ENCODE assay signal across 1 cellular context in the genomic region with DNA sequence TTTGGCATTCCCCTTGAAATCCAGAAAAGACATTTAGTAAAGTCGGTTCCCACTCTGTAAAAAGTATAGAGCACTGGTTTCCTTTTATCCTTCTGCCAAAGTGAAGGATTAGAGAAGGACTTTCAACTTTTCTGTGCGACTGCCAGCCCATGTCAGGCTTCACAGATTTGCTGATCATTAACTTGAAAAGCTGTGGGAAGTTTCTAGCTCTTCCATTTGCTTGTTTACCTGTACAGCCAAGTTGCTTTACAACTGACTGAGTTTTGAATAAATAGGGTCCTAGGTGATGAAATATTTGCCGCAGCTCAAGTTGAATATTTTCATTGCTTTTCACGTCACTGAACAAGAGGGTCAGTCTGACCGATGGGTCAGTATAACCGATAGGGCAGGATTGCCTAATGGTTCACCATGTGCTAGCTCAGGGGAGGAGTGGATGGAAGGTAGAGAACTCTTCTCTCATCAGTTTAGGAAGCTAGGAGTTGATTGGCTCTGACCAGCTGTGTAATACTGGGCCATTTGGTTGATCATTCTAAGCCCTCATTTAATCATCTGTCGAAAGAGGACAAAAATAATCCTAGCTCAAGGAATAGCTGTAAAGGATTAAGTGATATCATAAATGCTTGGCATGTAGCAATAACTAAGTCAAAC.
TF ChIP-seq lines count a peak whose summit lies in the region.

No MANE protein-coding gene starts in this region.

TF ChIP-seq in HepG2, 621 proteins besides CTCF, POLR2A, EP300 and RAD21 (continued from another document and continues in another):
- no peak for TF ChIP-seq THAP9 (CRISPR knock-in tag; IDR thresholded peaks at IDR 0.05; ENCODE audit: borderline replicate concordance)
- TF ChIP-seq KAT2B (IDR thresholded peaks at IDR 0.05; ENCODE audit: borderline replicate concordance, low read depth, low read length) = no peak
- no peak for TF ChIP-seq GZF1 (CRISPR knock-in tag; IDR thresholded peaks at IDR 0.05)
- TF ChIP-seq KIAA2018 (CRISPR knock-in tag; IDR thresholded peaks at IDR 0.05; ENCODE audit: borderline replicate concordance) = no peak
- TF ChIP-seq, protein P1, sequence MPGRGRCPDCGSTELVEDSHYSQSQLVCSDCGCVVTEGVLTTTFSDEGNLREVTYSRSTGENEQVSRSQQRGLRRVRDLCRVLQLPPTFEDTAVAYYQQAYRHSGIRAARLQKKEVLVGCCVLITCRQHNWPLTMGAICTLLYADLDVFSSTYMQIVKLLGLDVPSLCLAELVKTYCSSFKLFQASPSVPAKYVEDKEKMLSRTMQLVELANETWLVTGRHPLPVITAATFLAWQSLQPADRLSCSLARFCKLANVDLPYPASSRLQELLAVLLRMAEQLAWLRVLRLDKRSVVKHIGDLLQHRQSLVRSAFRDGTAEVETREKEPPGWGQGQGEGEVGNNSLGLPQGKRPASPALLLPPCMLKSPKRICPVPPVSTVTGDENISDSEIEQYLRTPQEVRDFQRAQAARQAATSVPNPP (CRISPR knock-in tag; IDR thresholded peaks at IDR 0.05) = no peak
- TF ChIP-seq ZNF83 (CRISPR knock-in tag; IDR thresholded peaks at IDR 0.05; ENCODE audit: borderline replicate concordance) = no peak
- TF ChIP-seq ZNF777 (CRISPR knock-in tag; IDR thresholded peaks at IDR 0.05) = no peak
- TF ChIP-seq, protein P2, sequence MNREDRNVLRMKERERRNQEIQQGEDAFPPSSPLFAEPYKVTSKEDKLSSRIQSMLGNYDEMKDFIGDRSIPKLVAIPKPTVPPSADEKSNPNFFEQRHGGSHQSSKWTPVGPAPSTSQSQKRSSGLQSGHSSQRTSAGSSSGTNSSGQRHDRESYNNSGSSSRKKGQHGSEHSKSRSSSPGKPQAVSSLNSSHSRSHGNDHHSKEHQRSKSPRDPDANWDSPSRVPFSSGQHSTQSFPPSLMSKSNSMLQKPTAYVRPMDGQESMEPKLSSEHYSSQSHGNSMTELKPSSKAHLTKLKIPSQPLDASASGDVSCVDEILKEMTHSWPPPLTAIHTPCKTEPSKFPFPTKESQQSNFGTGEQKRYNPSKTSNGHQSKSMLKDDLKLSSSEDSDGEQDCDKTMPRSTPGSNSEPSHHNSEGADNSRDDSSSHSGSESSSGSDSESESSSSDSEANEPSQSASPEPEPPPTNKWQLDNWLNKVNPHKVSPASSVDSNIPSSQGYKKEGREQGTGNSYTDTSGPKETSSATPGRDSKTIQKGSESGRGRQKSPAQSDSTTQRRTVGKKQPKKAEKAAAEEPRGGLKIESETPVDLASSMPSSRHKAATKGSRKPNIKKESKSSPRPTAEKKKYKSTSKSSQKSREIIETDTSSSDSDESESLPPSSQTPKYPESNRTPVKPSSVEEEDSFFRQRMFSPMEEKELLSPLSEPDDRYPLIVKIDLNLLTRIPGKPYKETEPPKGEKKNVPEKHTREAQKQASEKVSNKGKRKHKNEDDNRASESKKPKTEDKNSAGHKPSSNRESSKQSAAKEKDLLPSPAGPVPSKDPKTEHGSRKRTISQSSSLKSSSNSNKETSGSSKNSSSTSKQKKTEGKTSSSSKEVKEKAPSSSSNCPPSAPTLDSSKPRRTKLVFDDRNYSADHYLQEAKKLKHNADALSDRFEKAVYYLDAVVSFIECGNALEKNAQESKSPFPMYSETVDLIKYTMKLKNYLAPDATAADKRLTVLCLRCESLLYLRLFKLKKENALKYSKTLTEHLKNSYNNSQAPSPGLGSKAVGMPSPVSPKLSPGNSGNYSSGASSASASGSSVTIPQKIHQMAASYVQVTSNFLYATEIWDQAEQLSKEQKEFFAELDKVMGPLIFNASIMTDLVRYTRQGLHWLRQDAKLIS (CRISPR knock-in tag; IDR thresholded peaks at IDR 0.05) = peak; percentile 66; the same call in 1 of the 2 replicates
- TF ChIP-seq TGIF2 (CRISPR knock-in tag; IDR thresholded peaks at IDR 0.05) = no peak
- TF ChIP-seq ZNF550 (CRISPR knock-in tag; IDR thresholded peaks at IDR 0.05; ENCODE audit: borderline replicate concordance) = no peak
- TF ChIP-seq ZNF44 (CRISPR knock-in tag; IDR thresholded peaks at IDR 0.05) = no peak
- TF ChIP-seq PHF5A (CRISPR knock-in tag; IDR thresholded peaks at IDR 0.05; ENCODE audit: low read depth, unreplicated experiment) = peak; percentile 88
- TF ChIP-seq POLR2AphosphoS2 (IDR thresholded peaks at IDR 0.05; ENCODE audit: low read depth, low read length) = no peak
- TF ChIP-seq ZBTB7B (CRISPR knock-in tag; IDR thresholded peaks at IDR 0.05) = peak; percentile 79; the same call in 1 of the 2 replicates
- TF ChIP-seq POGZ (CRISPR knock-in tag; IDR thresholded peaks at IDR 0.05) = peak; percentile 94
- TF ChIP-seq HOXD1 (CRISPR knock-in tag; IDR thresholded peaks at IDR 0.05) = peak; percentile 77; the same call in 1 of the 2 replicates
- TF ChIP-seq ARNTL (CRISPR knock-in tag; IDR thresholded peaks at IDR 0.05) = peak; percentile 78
- TF ChIP-seq ATF1 (CRISPR knock-in tag; IDR thresholded peaks at IDR 0.05) = peak; percentile 67; the same call in 1 of the 2 replicates
- TF ChIP-seq, protein P3, sequence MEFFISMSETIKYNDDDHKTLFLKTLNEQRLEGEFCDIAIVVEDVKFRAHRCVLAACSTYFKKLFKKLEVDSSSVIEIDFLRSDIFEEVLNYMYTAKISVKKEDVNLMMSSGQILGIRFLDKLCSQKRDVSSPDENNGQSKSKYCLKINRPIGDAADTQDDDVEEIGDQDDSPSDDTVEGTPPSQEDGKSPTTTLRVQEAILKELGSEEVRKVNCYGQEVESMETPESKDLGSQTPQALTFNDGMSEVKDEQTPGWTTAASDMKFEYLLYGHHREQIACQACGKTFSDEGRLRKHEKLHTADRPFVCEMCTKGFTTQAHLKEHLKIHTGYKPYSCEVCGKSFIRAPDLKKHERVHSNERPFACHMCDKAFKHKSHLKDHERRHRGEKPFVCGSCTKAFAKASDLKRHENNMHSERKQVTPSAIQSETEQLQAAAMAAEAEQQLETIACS (CRISPR knock-in tag; IDR thresholded peaks at IDR 0.05) = no peak
- TF ChIP-seq IRX3 (CRISPR knock-in tag; IDR thresholded peaks at IDR 0.05; ENCODE audit: borderline replicate concordance, low read depth) = no peak
- TF ChIP-seq, protein P4, sequence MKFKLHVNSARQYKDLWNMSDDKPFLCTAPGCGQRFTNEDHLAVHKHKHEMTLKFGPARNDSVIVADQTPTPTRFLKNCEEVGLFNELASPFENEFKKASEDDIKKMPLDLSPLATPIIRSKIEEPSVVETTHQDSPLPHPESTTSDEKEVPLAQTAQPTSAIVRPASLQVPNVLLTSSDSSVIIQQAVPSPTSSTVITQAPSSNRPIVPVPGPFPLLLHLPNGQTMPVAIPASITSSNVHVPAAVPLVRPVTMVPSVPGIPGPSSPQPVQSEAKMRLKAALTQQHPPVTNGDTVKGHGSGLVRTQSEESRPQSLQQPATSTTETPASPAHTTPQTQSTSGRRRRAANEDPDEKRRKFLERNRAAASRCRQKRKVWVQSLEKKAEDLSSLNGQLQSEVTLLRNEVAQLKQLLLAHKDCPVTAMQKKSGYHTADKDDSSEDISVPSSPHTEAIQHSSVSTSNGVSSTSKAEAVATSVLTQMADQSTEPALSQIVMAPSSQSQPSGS (CRISPR knock-in tag; IDR thresholded peaks at IDR 0.05) = peak; percentile 91; the same call in 1 of the 2 replicates
- 0 out of 2 replicates have a peak, but pooled peaks have one; percentile 35 for TF ChIP-seq ZNF780A (CRISPR knock-in tag; IDR thresholded peaks at IDR 0.05)
- TF ChIP-seq GFI1 (CRISPR knock-in tag; IDR thresholded peaks at IDR 0.05; ENCODE audit: borderline replicate concordance) = peak; percentile 87
- TF ChIP-seq, protein P5, sequence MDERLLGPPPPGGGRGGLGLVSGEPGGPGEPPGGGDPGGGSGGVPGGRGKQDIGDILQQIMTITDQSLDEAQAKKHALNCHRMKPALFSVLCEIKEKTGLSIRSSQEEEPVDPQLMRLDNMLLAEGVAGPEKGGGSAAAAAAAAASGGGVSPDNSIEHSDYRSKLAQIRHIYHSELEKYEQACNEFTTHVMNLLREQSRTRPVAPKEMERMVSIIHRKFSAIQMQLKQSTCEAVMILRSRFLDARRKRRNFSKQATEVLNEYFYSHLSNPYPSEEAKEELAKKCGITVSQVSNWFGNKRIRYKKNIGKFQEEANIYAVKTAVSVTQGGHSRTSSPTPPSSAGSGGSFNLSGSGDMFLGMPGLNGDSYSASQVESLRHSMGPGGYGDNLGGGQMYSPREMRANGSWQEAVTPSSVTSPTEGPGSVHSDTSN (CRISPR knock-in tag; IDR thresholded peaks at IDR 0.05) = no peak
- TF ChIP-seq, protein P6, sequence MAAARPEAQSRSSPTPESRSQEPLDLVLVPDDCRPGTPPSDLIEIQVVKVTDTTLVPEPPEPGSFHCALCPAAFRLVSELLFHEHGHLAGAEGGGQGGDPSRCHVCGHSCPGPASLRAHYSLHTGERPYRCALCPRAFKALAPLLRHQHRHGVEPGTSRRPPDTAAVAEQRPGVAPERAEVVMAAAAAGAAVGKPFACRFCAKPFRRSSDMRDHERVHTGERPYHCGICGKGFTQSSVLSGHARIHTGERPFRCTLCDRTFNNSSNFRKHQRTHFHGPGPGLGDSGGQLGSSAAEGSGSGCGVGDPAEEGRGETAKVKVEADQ (CRISPR knock-in tag; IDR thresholded peaks at IDR 0.05; ENCODE audit: borderline replicate concordance) = no peak; the same call in 1 of the 2 replicates
- TF ChIP-seq MEIS1 (CRISPR knock-in tag; IDR thresholded peaks at IDR 0.05; ENCODE audit: borderline replicate concordance) = peak; percentile 56; the same call in 1 of the 2 replicates
- no peak for TF ChIP-seq HDAC6 (IDR thresholded peaks at IDR 0.05; ENCODE audit: low read depth, low read length)
- TF ChIP-seq, protein P7, sequence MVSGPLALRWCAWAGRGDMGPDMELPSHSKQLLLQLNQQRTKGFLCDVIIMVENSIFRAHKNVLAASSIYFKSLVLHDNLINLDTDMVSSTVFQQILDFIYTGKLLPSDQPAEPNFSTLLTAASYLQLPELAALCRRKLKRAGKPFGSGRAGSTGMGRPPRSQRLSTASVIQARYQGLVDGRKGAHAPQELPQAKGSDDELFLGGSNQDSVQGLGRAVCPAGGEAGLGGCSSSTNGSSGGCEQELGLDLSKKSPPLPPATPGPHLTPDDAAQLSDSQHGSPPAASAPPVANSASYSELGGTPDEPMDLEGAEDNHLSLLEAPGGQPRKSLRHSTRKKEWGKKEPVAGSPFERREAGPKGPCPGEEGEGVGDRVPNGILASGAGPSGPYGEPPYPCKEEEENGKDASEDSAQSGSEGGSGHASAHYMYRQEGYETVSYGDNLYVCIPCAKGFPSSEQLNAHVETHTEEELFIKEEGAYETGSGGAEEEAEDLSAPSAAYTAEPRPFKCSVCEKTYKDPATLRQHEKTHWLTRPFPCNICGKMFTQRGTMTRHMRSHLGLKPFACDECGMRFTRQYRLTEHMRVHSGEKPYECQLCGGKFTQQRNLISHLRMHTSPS (CRISPR knock-in tag; IDR thresholded peaks at IDR 0.05; ENCODE audit: low read depth) = no peak
